In the genomic region with DNA sequence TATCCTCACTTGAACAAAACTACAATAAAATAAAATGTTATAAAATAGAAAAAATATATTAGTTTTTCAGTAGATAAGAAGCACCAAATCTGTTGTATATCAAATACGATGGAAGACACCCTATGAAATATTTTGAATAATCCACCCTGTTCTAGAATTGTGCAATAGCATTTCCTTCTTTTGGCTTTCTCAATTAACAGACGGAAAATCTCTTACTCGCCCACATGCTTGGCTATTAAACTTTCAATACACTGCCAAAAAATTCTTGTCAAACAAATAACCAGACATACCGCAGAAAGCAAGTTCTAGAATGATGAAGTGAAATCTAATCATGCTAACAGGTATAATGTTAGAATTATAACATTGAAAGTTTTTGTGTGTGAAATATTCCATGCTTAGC, we compare ENCODE assay signal across 23 cellular contexts.
A peak's percentile ranks its signal among the peaks of the same experiment; 100 is the strongest.
DNase-seq lines count a peak whose midpoint lies in the region; ATAC-seq, FAIRE-seq and TF ChIP-seq lines count a peak whose summit lies in the region.
"Had no signal": no experiment of that assay in that cellular context is flagged by ENCODE, and none has a peak within 500 bp of the region (broad histone marks: within the 10 kb centered on the region; RNA-seq: fewer than 3 reads in every experiment).

No MANE protein-coding gene starts in this region.

- H3K36me3 Mint-ChIP-seq in astrocyte (ENCODE audit: low read depth, unreplicated experiment): no peaks in the 10 kb centered on the region
- H3K36me3 Mint-ChIP-seq: memory B cell; stimulated activated memory B cell treated with anti-CD40 and anti-IgM and Interleukin-4, amounts not matched to agents 10 μg/mL and 1 μg/mL and 100 μg/mL, for 72 hours; WTC11 had no signal

- 20 to 33% methylated on average over 4 of the region's 4 CpGs for WGBS in pancreas, 2 donors

- FAIRE-seq in astrocyte (lab: Jason Lieb, UNC): no peak
- peak; percentile 26 for FAIRE-seq in pancreas (lab: Jason Lieb, UNC)
- FAIRE-seq: islet of Langerhans had no signal

- no peak overlapping the region for H3K4me2 ChIP-seq in astrocyte (ENCODE audit: low read length)

- H3K4me3 ChIP-seq in astrocyte (ENCODE audit: insufficient read depth, low read depth, low read length) (no peak overlapping the region), fibroblast of villous mesenchyme (ENCODE audit: low read depth, low read length) (no peak overlapping the region), pancreas (no peak overlapping the region)
- H3K4me3 ChIP-seq: SJCRH30, tibial nerve had no signal

- H2AFZ ChIP-seq in astrocyte (ENCODE audit: low read depth, low read length): no peak overlapping the region

- H3K9me3 Mint-ChIP-seq in astrocyte (ENCODE audit: unreplicated experiment): no peaks in the 10 kb centered on the region
- H3K9me3 Mint-ChIP-seq: dendritic cell treated with granulocyte-macrophage colony-stimulating factor and Interleukin-4, amounts not matched to agents 40 ng/mL and 50 ng/mL, for 4 days; memory B cell; WTC11 had no signal

- ATAC-seq in pancreas: peak in 2 of 4 donors; percentile 11 to 40
- no peak for ATAC-seq in HG03175 (IDR thresholded peaks at IDR 0.05; ENCODE audit: unreplicated experiment)
- ATAC-seq: natural killer cell treated with Interleukin-12 subunit alpha and Interleukin-12 subunit beta and Interleukin-15 and Interleukin-18, amount 100 ng/mL, for 72 hours; stimulated activated memory B cell treated with anti-CD40 and anti-IgM and Interleukin-4, amounts not matched to agents 10 μg/mL and 1 μg/mL and 100 μg/mL, for 72 hours; WTC11 had no signal

- intact Hi-C loops in pancreas (cut with DNase I): no loop called here

- H3K27ac ChIP-seq in astrocyte (ENCODE audit: low read depth, low read length): no peak overlapping the region
- H3K27ac ChIP-seq in pancreas: no peak overlapping the region
- H3K27ac ChIP-seq: epithelial cell of prostate, SJCRH30, tibial nerve had no signal

- H3K9ac ChIP-seq in astrocyte (ENCODE audit: low read length): no peak overlapping the region

- H3K4me3 Mint-ChIP-seq in astrocyte (ENCODE audit: unreplicated experiment): no peak overlapping the region
- H3K4me3 Mint-ChIP-seq: activated CD4-positive, alpha-beta memory T cell treated with anti-CD3 and anti-CD28 coated beads, Interleukin-2, amount 10 ng/mL, durations not matched to agents 7 days and 5 days; activated T-cell treated with anti-CD3 and anti-CD28 coated beads, Interleukin-2, amount 50 U/mL, for 24 hours; dendritic cell treated with granulocyte-macrophage colony-stimulating factor and Interleukin-4, amounts not matched to agents 40 ng/mL and 50 ng/mL, for 4 days; memory B cell; natural killer cell treated with Interleukin-12 subunit alpha and Interleukin-12 subunit beta and Interleukin-15 and Interleukin-18, amount 100 ng/mL, for 72 hours; stimulated activated memory B cell treated with anti-CD40 and anti-IgM and Interleukin-4, amounts not matched to agents 10 μg/mL and 1 μg/mL and 100 μg/mL, for 72 hours; WTC11 had no signal

- H4K20me1 ChIP-seq in astrocyte (ENCODE audit: insufficient read depth, low read length): no peaks in the 10 kb centered on the region

- DNase-seq in GM04504 (ENCODE audit: low read depth): peak; percentile 29
- peak; percentile 57 for DNase-seq in astrocyte (ENCODE audit: low read depth)
- peak; percentile 80 for DNase-seq in fibroblast of villous mesenchyme (ENCODE audit: low read depth)
- DNase-seq in pancreas: no peak
- DNase-seq in NCI-H187 treated with DMSO at 0.1 percent for 48 hours (lab: John Stamatoyannopoulos, UW): no peak
- DNase-seq in NCI-H82 treated with DMSO at 0.1 percent for 48 hours (lab: John Stamatoyannopoulos, UW; ENCODE audit: unreplicated experiment): no peak
- DNase-seq in stimulated activated CD4-positive, alpha-beta T cell treated with anti-CD3 and anti-CD28 coated beads, Interleukin-4, amount 100 ng/mL, for 1 hour: no peak
- DNase-seq: activated CD4-positive, alpha-beta memory T cell treated with anti-CD3 and anti-CD28 coated beads, Interleukin-2, amount 10 ng/mL, durations not matched to agents 7 days and 5 days; activated naive CD4-positive, alpha-beta T cell treated with anti-CD3 and anti-CD28 coated beads, Interleukin-2, amount 50 U/mL, for 16 hours; activated T-cell treated with anti-CD3 and anti-CD28 coated beads, Interleukin-2, amount 50 U/mL, for 24 hours; DMS53; NCI-H524; SJCRH30; T-helper 2 cell had no signal

- H3K79me2 ChIP-seq in astrocyte (ENCODE audit: insufficient read depth, low read length): no peaks in the 10 kb centered on the region

- H3K9me3 ChIP-seq in astrocyte (ENCODE audit: insufficient read depth, low read depth, low read length): no peaks in the 10 kb centered on the region
- no peaks in the 10 kb centered on the region for H3K9me3 ChIP-seq in pancreas
- H3K9me3 ChIP-seq: SJCRH30, tibial nerve had no signal

- H3K27me3 Mint-ChIP-seq in astrocyte (ENCODE audit: low read depth, unreplicated experiment): no peaks in the 10 kb centered on the region
- H3K27me3 Mint-ChIP-seq: activated CD4-positive, alpha-beta memory T cell treated with anti-CD3 and anti-CD28 coated beads, Interleukin-2, amount 10 ng/mL, durations not matched to agents 7 days and 5 days; activated T-cell treated with anti-CD3 and anti-CD28 coated beads, Interleukin-2, amount 50 U/mL, for 24 hours; dendritic cell treated with granulocyte-macrophage colony-stimulating factor and Interleukin-4, amounts not matched to agents 40 ng/mL and 50 ng/mL, for 4 days; memory B cell; natural killer cell treated with Interleukin-12 subunit alpha and Interleukin-12 subunit beta and Interleukin-15 and Interleukin-18, amount 100 ng/mL, for 72 hours; stimulated activated memory B cell treated with anti-CD40 and anti-IgM and Interleukin-4, amounts not matched to agents 10 μg/mL and 1 μg/mL and 100 μg/mL, for 72 hours had no signal

- no peaks in the 10 kb centered on the region for H3K4me1 Mint-ChIP-seq in astrocyte (ENCODE audit: low read depth, unreplicated experiment)
- H3K4me1 Mint-ChIP-seq: activated CD4-positive, alpha-beta memory T cell treated with anti-CD3 and anti-CD28 coated beads, Interleukin-2, amount 10 ng/mL, durations not matched to agents 7 days and 5 days had no signal

- no peak overlapping the region for H3K27ac Mint-ChIP-seq in astrocyte (ENCODE audit: unreplicated experiment)
- H3K27ac Mint-ChIP-seq: activated CD4-positive, alpha-beta memory T cell treated with anti-CD3 and anti-CD28 coated beads, Interleukin-2, amount 10 ng/mL, durations not matched to agents 7 days and 5 days; activated T-cell treated with anti-CD3 and anti-CD28 coated beads, Interleukin-2, amount 50 U/mL, for 24 hours; dendritic cell treated with granulocyte-macrophage colony-stimulating factor and Interleukin-4, amounts not matched to agents 40 ng/mL and 50 ng/mL, for 4 days; memory B cell; natural killer cell treated with Interleukin-12 subunit alpha and Interleukin-12 subunit beta and Interleukin-15 and Interleukin-18, amount 100 ng/mL, for 72 hours; stimulated activated memory B cell treated with anti-CD40 and anti-IgM and Interleukin-4, amounts not matched to agents 10 μg/mL and 1 μg/mL and 100 μg/mL, for 72 hours; WTC11 had no signal

- no peak for TF ChIP-seq CTCF in astrocyte (IDR thresholded peaks at IDR 0.05; ENCODE audit: insufficient read depth, low read depth, low read length)
- no peak for TF ChIP-seq CTCF in fibroblast of villous mesenchyme (IDR thresholded peaks at IDR 0.05; ENCODE audit: insufficient read depth, low read depth, low read length)
- no peak for TF ChIP-seq CTCF in pancreas (IDR thresholded peaks at IDR 0.05)

- no peaks in the 10 kb centered on the region for H3K27me3 ChIP-seq in astrocyte (ENCODE audit: insufficient read depth, low read length)
- H3K27me3 ChIP-seq in pancreas: no peaks in the 10 kb centered on the region
- H3K27me3 ChIP-seq: SJCRH30, tibial nerve had no signal

- no peaks in the 10 kb centered on the region for H3K36me3 ChIP-seq in astrocyte (ENCODE audit: insufficient read depth, low read length)
- H3K36me3 ChIP-seq in pancreas: no peaks in the 10 kb centered on the region
- H3K36me3 ChIP-seq: SJCRH30, tibial nerve had no signal

- H3K4me1 ChIP-seq in astrocyte (ENCODE audit: insufficient read depth, low read length) (no peaks in the 10 kb centered on the region), pancreas (no peaks in the 10 kb centered on the region)
- H3K4me1 ChIP-seq: SJCRH30 had no signal

Comparison
In these comparisons a context has a peak if more than half of its experiments do, and no peak if none do; other contexts are left out.
1. DNase-seq: peak in GM04504 (single experiment), astrocyte (single experiment) and fibroblast of villous mesenchyme (single experiment); none in pancreas (0 of 6), NCI-H187 treated with DMSO at 0.1 percent for 48 hours (single experiment), NCI-H82 treated with DMSO at 0.1 percent for 48 hours (single experiment) and stimulated activated CD4-positive, alpha-beta T cell treated with anti-CD3 and anti-CD28 coated beads, Interleukin-4, amount 100 ng/mL, for 1 hour (single experiment).